Comparison of ENCODE assay signal across 22 cellular contexts in the genomic region with DNA sequence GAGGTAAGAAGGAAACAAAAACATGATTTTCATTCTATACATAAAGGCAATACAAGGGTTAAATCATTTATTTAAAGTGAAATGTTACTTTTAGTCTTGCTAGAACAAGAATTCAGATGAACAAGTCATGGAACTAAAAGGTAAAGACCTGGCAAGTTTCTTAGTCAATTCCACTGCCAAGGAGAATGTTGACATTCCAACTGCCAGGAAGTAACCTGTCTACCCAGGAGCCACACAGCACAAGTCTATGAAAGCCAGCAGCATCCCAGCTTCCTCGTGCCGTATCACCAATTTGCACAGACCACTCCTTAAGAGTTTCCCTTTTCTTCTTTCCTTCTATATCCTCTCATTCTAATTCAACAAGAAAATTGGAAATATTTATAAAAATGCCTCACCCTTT.
"Had no signal": no experiment of that assay in that cellular context is flagged by ENCODE, and none has a peak within 500 bp of the region (broad histone marks: within the 10 kb centered on the region; RNA-seq: fewer than 3 reads in every experiment).

No MANE protein-coding gene starts in this region.

- H3K4me1 ChIP-seq: parathyroid adenoma, psoas muscle, right lobe of liver had no signal

- DNase-seq: effector CD4-positive, alpha-beta T cell; endodermal cell; foreskin melanocyte; head of caudate nucleus; kidney; left cardiac atrium; left ventricle myocardium superior; mesendoderm; naive thymus-derived CD4-positive, alpha-beta T cell; nephron progenitor cell; psoas muscle; retina; right lobe of liver; stimulated activated CD4-positive, alpha-beta T cell treated with anti-CD3 and anti-CD28 coated beads, Interleukin-15, amount 100 ng/mL, for 24 hours; stimulated activated CD4-positive, alpha-beta T cell treated with anti-CD3 and anti-CD28 coated beads, Interleukin-1b, Interleukin-23, amount 100 ng/mL, for 48 hours; stimulated activated CD4-positive, alpha-beta T cell treated with anti-CD3 and anti-CD28 coated beads, Interleukin-4, amount 100 ng/mL, for 24 hours; stimulated activated naive CD4-positive, alpha-beta T cell; trophoblast cell had no signal

- H3K4me2 ChIP-seq: hepatocyte had no signal

- H3K9me3 ChIP-seq: psoas muscle, right lobe of liver had no signal

- H3K9me3 Mint-ChIP-seq: endodermal cell; naive thymus-derived CD4-positive, alpha-beta T cell; nephron progenitor cell had no signal

- ATAC-seq: left cardiac atrium; left ventricle myocardium superior; naive thymus-derived CD4-positive, alpha-beta T cell; psoas muscle; right lobe of liver had no signal

- H3K4me3 ChIP-seq: coronary artery, hepatocyte, lung, psoas muscle, right lobe of liver had no signal

- H3K27ac ChIP-seq: coronary artery, hepatocyte, parathyroid adenoma, psoas muscle, right lobe of liver had no signal

- H3K4me3 Mint-ChIP-seq: endodermal cell; naive thymus-derived CD4-positive, alpha-beta T cell; nephron progenitor cell had no signal

- H3K4me1 Mint-ChIP-seq: endodermal cell, nephron progenitor cell had no signal

- H3K27me3 ChIP-seq: hepatocyte, right lobe of liver had no signal

- H3K27me3 Mint-ChIP-seq: naive thymus-derived CD4-positive, alpha-beta T cell had no signal

- H3K79me2 ChIP-seq: hepatocyte, parathyroid adenoma had no signal

- H3K27ac Mint-ChIP-seq: endodermal cell, nephron progenitor cell had no signal

- H2AFZ ChIP-seq: hepatocyte, parathyroid adenoma had no signal

- H3K9ac ChIP-seq: parathyroid adenoma had no signal
